In genomic region chr6:131627724-131628682, GRCh38 we compare ENCODE assay signal across 8 cellular contexts. TPM values are rescaled to one million over a fixed set of nuclear protein-coding genes. Genes with fewer than 3 reads are reported as not detected.
DNase-seq lines count a peak whose midpoint lies in the region; ATAC-seq and TF ChIP-seq lines count a peak whose summit lies in the region.

TSS of gene MED23 (minus strand) at chr6:131628242. CDS start at chr6:131628049, 193 bp downstream.

- ATAC-seq in HG02763 (IDR thresholded peaks at IDR 0.05; ENCODE audit: unreplicated experiment), result peak; percentile 98
- ATAC-seq in activated naive CD8-positive, alpha-beta T cell treated with anti-CD3 and anti-CD28 coated beads, Interleukin-2, amount 50 U/mL, for 24 hours, result peak; percentile 95
- peak; percentile 99 for ATAC-seq in Right ventricle myocardium superior (ENCODE audit: poor library complexity)

- TF ChIP-seq POLR2A in tibial nerve (IDR thresholded peaks at IDR 0.05), result peak; percentile 16 to 50

- 0 to 1% methylated on average over 44 to 53 of the region's 53 CpGs for WGBS in tibial nerve, 2 donors

- H3K4me1 ChIP-seq in parathyroid adenoma, result no peaks in the 10 kb centered on the region
- peaks cover 0 to 36% (median 9%) of the 10 kb centered on the region in 4 donors for H3K4me1 ChIP-seq in tibial nerve

- H3K9me3 Mint-ChIP-seq in activated naive CD8-positive, alpha-beta T cell treated with anti-CD3 and anti-CD28 coated beads, Interleukin-2, amount 50 U/mL, for 24 hours, result no peaks in the 10 kb centered on the region

- H3K4me2 ChIP-seq in parathyroid adenoma (ENCODE audit: low read length), result peak within 1 kb of the TSS; percentile 91

- H3K36me3 Mint-ChIP-seq in activated naive CD8-positive, alpha-beta T cell treated with anti-CD3 and anti-CD28 coated beads, Interleukin-2, amount 50 U/mL, for 24 hours (ENCODE audit: low read depth), result peaks cover 11% of the 10 kb centered on the region

- peak within 1 kb of the TSS; percentile 73 for H3K27ac ChIP-seq in parathyroid adenoma
- peak within 1 kb of the TSS; percentile 62 to 84 (median 77) for H3K27ac ChIP-seq in tibial nerve

- peak within 1 kb of the TSS; percentile 94 for H3K4me3 ChIP-seq in parathyroid adenoma (ENCODE audit: low read depth, low read length)
- H3K4me3 ChIP-seq in tibial nerve, result peak within 1 kb of the TSS; percentile 59 to 98 (median 80)

- TF ChIP-seq CTCF in GM12874 (IDR thresholded peaks at IDR 0.05; ENCODE audit: insufficient read depth, low read depth, low read length) (peak; percentile 99), parathyroid adenoma (IDR thresholded peaks at IDR 0.05) (peak; percentile 95), tibial nerve (IDR thresholded peaks at IDR 0.05) (peak; percentile 92 to 97 (median 95))

- peak within 1 kb of the TSS; percentile 21 for H3K9ac ChIP-seq in parathyroid adenoma

- H3K9me3 ChIP-seq in parathyroid adenoma (ENCODE audit: control insufficient read depth, low read length) (no peaks in the 10 kb centered on the region), tibial nerve (no peaks in the 10 kb centered on the region)

- H3K36me3 ChIP-seq in parathyroid adenoma (ENCODE audit: control insufficient read depth, insufficient read depth, low read length), result no peaks in the 10 kb centered on the region
- peaks cover 2 to 24% (median 2%) of the 10 kb centered on the region in 3 donors for H3K36me3 ChIP-seq in tibial nerve

- H3K27me3 Mint-ChIP-seq in activated naive CD8-positive, alpha-beta T cell treated with anti-CD3 and anti-CD28 coated beads, Interleukin-2, amount 50 U/mL, for 24 hours, result no peaks in the 10 kb centered on the region

- peaks cover 38% of the 10 kb centered on the region for H3K4me1 Mint-ChIP-seq in activated naive CD8-positive, alpha-beta T cell treated with anti-CD3 and anti-CD28 coated beads, Interleukin-2, amount 50 U/mL, for 24 hours

- H3K27me3 ChIP-seq in parathyroid adenoma (ENCODE audit: control insufficient read depth, insufficient read depth, low read length), result no peaks in the 10 kb centered on the region
- no peaks in the 10 kb centered on the region for H3K27me3 ChIP-seq in tibial nerve

- H3K79me2 ChIP-seq in parathyroid adenoma, result no peaks in the 10 kb centered on the region

- peak within 1 kb of the TSS; percentile 88 for H3K27ac Mint-ChIP-seq in activated naive CD8-positive, alpha-beta T cell treated with anti-CD3 and anti-CD28 coated beads, Interleukin-2, amount 50 U/mL, for 24 hours

- TF ChIP-seq EP300 in tibial nerve (IDR thresholded peaks at IDR 0.05), result peak in 1 of 2 donors; percentile 92

- DNase-seq in NCI-H1417 (lab: John Stamatoyannopoulos, UW) (peak; percentile 93 to 98 (median 97)), SW 1271 (lab: John Stamatoyannopoulos, UW) (peak; percentile 79 to 91), Right ventricle myocardium superior (peak; percentile 96), tibial nerve (ENCODE audit: low spot score in 2 of 2) (peak; percentile 84 to 89)
- DNase-seq in activated naive CD8-positive, alpha-beta T cell treated with anti-CD3 and anti-CD28 coated beads, Interleukin-2, amount 50 U/mL, for 24 hours, result peak; percentile 98

- H3K4me3 Mint-ChIP-seq in activated naive CD8-positive, alpha-beta T cell treated with anti-CD3 and anti-CD28 coated beads, Interleukin-2, amount 50 U/mL, for 24 hours, result peak within 1 kb of the TSS; percentile 90

- intact Hi-C loops in Right ventricle myocardium superior (cut with DNase I), result no loop called here

- H2AFZ ChIP-seq in parathyroid adenoma, result peak within 1 kb of the TSS; percentile 98

RNA-seq across cellular contexts. Expression of gene MED23, which starts in this region (rescaled TPM):
- total RNA-seq in Right ventricle myocardium superior, result 10.6 TPM
- total RNA-seq in tibial nerve, result 10 to 100 TPM; 27.3 to 36.5 (median 29.0) TPM

Comparison
In these comparisons a context has a peak if more than half of its experiments do, and no peak if none do; other contexts are left out.
1. Peak in every context shown above with its lines: DNase-seq, ATAC-seq, H3K4me3 ChIP-seq and H3K27ac ChIP-seq.